Comparison of ENCODE assay signal across 28 cellular contexts in the genomic region with DNA sequence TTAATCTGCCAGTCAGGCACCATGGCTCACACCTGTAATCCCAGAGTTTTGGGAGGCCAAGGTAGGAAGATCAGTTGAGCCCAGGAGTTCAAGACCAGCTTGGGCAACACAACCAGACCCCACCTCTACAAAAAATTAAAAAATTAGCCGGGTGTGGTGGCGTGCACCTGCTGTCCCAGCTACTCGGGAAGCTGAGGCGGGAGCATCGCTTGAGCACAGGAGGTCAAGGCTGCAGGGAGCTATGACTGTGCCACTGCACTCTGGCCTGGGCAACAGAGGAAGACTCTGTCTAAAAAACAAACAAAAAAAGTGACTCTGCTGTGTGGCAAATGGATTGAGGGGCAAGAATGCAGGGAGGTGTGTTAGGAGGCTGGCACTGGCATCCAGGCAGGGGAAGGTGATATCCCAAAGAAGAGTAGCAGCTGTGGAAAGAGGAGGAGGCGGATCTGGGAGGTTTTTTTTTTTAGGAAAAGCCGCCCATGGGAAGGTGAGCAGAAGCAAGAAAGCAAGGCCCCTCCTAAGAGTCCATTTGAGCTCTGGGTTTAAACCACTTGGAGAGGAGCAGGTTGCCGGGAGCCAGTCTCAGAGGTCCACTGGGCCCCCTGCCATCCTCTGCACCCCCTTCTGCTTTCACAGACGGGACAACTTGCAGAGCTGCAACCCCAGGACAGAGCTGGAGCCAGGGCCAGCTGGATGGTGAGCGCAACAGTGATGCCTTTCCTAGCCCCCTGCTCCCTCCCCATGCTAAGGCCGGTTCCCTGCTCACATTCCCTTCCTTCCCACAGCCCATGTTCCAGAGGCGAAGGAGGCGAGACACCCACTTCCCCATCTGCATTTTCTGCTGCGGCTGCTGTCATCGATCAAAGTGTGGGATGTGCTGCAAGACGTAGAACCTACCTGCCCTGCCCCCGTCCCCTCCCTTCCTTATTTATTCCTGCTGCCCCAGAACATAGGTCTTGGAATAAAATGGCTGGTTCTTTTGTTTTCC. TPM values are rescaled to one million over a fixed set of nuclear protein-coding genes. Genes with fewer than 3 reads are reported as not detected.
A peak's percentile ranks its signal among the peaks of the same experiment; 100 is the strongest.
DNase-seq lines count a peak whose midpoint lies in the region; TF ChIP-seq lines count a peak whose summit lies in the region.
"Had no signal": no experiment of that assay in that cellular context is flagged by ENCODE, and none has a peak within 500 bp of the region (broad histone marks: within the 10 kb centered on the region; RNA-seq: fewer than 3 reads in every experiment).

No MANE protein-coding gene starts in this region.

- H3K23ac ChIP-seq in H9 (ENCODE audit: insufficient read length, low read depth, low read length): no peak overlapping the region
- H3K23ac ChIP-seq in neuronal stem cell (ENCODE audit: low read depth, low read length, poor library complexity): peak overlapping the region; percentile 44

- no peak overlapping the region for H2BK120ac ChIP-seq in H9 (ENCODE audit: low read depth, low read length, poor library complexity, severe bottlenecking)
- no peak overlapping the region for H2BK120ac ChIP-seq in neuronal stem cell (ENCODE audit: low read depth, low read length)

- H2BK20ac ChIP-seq in H9 (ENCODE audit: low read depth, low read length, poor library complexity, severe bottlenecking): no peak overlapping the region

- intact Hi-C loops in head of caudate nucleus (cut with DNase I): loop anchor here (10.0 kb wide), 1 partner anchor 210 kb away; a partner anchor contains a TSS
- intact Hi-C loops in stomach (cut with DNase I; ENCODE audit: low total_unique reads): no loop called here

- H2AFZ ChIP-seq in H9 (ENCODE audit: low read length) (peak overlapping the region; percentile 59), neuronal stem cell (ENCODE audit: low read length) (peak overlapping the region; percentile 53)

- H3K27ac ChIP-seq in H9 (ENCODE audit: insufficient read length, low read depth, low read length) (no peak overlapping the region), neuronal stem cell (replicated peaks; ENCODE audit: low read length) (no peak overlapping the region), stomach (no peak overlapping the region), right atrium auricular region (no peak overlapping the region)
- H3K27ac ChIP-seq: C4-2B, epithelial cell of prostate, left lung, suprapubic skin had no signal

- H3K27ac Mint-ChIP-seq in H9: no peak overlapping the region; a peak in 1 of 7 replicates
- H3K27ac Mint-ChIP-seq: activated CD4-positive, alpha-beta T cell treated with anti-CD3 and anti-CD28 coated beads for 36 hours; activated naive CD4-positive, alpha-beta T cell treated with anti-CD3 and anti-CD28 coated beads, Interleukin-2, amount 50 U/mL, for 72 hours; stimulated activated memory B cell treated with anti-CD40 and anti-IgM and Interleukin-4, amounts not matched to agents 10 μg/mL and 1 μg/mL and 100 μg/mL, for 72 hours had no signal

- peaks cover 20% of the 10 kb centered on the region for H3K27me3 Mint-ChIP-seq in H9 (ENCODE audit: low read depth)
- H3K27me3 Mint-ChIP-seq: stimulated activated memory B cell treated with anti-CD40 and anti-IgM and Interleukin-4, amounts not matched to agents 10 μg/mL and 1 μg/mL and 100 μg/mL, for 72 hours had no signal

- no peak overlapping the region for H3T11ph ChIP-seq in H9 (ENCODE audit: low read length)

- H3K23me2 ChIP-seq in H9 (ENCODE audit: insufficient read length, low read depth, low read length, poor library complexity, severe bottlenecking): peaks cover 6% of the 10 kb centered on the region

- H3K4me2 ChIP-seq in H9 (ENCODE audit: insufficient read depth, insufficient read length, low read length) (peak overlapping the region; percentile 35), neuronal stem cell (ENCODE audit: insufficient read depth, low read length, poor library complexity, severe bottlenecking) (peak overlapping the region; percentile 3)

- no peaks in the 10 kb centered on the region for H3K27me3 ChIP-seq in H9 (ENCODE audit: insufficient read depth, low read length)
- H3K27me3 ChIP-seq in neuronal stem cell (ENCODE audit: control insufficient read depth in 3 of 3, insufficient read depth in 3 of 3, low read depth in 1 of 3, low read length in 3 of 3): peaks cover 0 to 10% (median 2%) of the 10 kb centered on the region in 3 experiments
- peaks cover 0 to 17% (median 8%) of the 10 kb centered on the region in 3 donors for H3K27me3 ChIP-seq in stomach
- no peaks in the 10 kb centered on the region for H3K27me3 ChIP-seq in right atrium auricular region

- no peak for TF ChIP-seq POLR2A in stomach (IDR thresholded peaks at IDR 0.05)

- H2BK5ac ChIP-seq in H9 (ENCODE audit: insufficient read length, low read length) (no peak overlapping the region), neuronal stem cell (ENCODE audit: low read length) (no peak overlapping the region)

- H4K20me1 ChIP-seq in H9 (ENCODE audit: control insufficient read depth, insufficient read depth, insufficient read length): no peaks in the 10 kb centered on the region

- H4K8ac ChIP-seq in H9 (replicated peaks; ENCODE audit: insufficient read length, low read depth, low read length): peak overlapping the region; percentile 82
- H4K8ac ChIP-seq in neuronal stem cell (ENCODE audit: low read depth, low read length): no peak overlapping the region

- CTCF ChIA-PET in HEK293T (lab: Yijun Ruan, JAX): no interaction called here

- H2BK15ac ChIP-seq in H9 (ENCODE audit: low read depth, low read length) (peak overlapping the region; percentile 59; the same call in 1 of the 2 replicates), neuronal stem cell (ENCODE audit: low read length) (peak overlapping the region; percentile 45)

- H2AK5ac ChIP-seq in H9 (ENCODE audit: insufficient read length, low read length): no peak overlapping the region
- H2AK5ac ChIP-seq in neuronal stem cell (ENCODE audit: low read depth, low read length): peak overlapping the region; percentile 51

- TF ChIP-seq EP300 in stomach (IDR thresholded peaks at IDR 0.05): no peak

- H3K14ac ChIP-seq in H9 (ENCODE audit: insufficient read depth, low read length) (peak overlapping the region; percentile 63; the same call in 1 of the 2 replicates), neuronal stem cell (ENCODE audit: low read length) (no peak overlapping the region)

- peaks cover under 1 to 3% of the 10 kb centered on the region in 2 donors for H3K36me3 ChIP-seq in neuronal stem cell (replicated peaks in 1 of 2; ENCODE audit: control insufficient read depth in 2 of 2, insufficient read depth in 2 of 2, low read length in 2 of 2)
- H3K36me3 ChIP-seq in stomach: peaks cover 0 to 9% (median 4%) of the 10 kb centered on the region in 4 donors
- H3K36me3 ChIP-seq in right atrium auricular region: peaks cover 1% of the 10 kb centered on the region

- H3K36me3 Mint-ChIP-seq in H9 (ENCODE audit: insufficient read depth in 1 of 3, low read depth in 3 of 3): peaks cover 0 to under 1% (median 0%) of the 10 kb centered on the region in 3 experiments; a peak in 1 of 7 replicates
- H3K36me3 Mint-ChIP-seq: activated naive CD4-positive, alpha-beta T cell treated with anti-CD3 and anti-CD28 coated beads, Interleukin-2, amount 50 U/mL, for 72 hours had no signal

- H3K56ac ChIP-seq in H9 (ENCODE audit: insufficient read length, low read depth, low read length): no peak overlapping the region

- no peaks in the 10 kb centered on the region for H3K9me3 Mint-ChIP-seq in H9
- H3K9me3 Mint-ChIP-seq: activated naive CD4-positive, alpha-beta T cell treated with anti-CD3 and anti-CD28 coated beads, Interleukin-2, amount 50 U/mL, for 72 hours; stimulated activated memory B cell treated with anti-CD40 and anti-IgM and Interleukin-4, amounts not matched to agents 10 μg/mL and 1 μg/mL and 100 μg/mL, for 72 hours had no signal

- no peak overlapping the region for H2BK12ac ChIP-seq in H9 (ENCODE audit: insufficient read length, low read depth, low read length)
- H2BK12ac ChIP-seq in neuronal stem cell (ENCODE audit: low read length): no peak overlapping the region

- POLR2A ChIA-PET in HEK293T (lab: Yijun Ruan, JAX): interaction anchor here (0.7 kb wide), 1 partner anchor 116 kb away, joined by 3 read pairs; no protein-coding TSS in a partner anchor

- TF ChIP-seq CTCF in H9 (conservative IDR thresholded peaks at IDR 0.05) (no peak), stomach (IDR thresholded peaks at IDR 0.05) (no peak), right atrium auricular region (IDR thresholded peaks at IDR 0.05) (no peak)

- peak overlapping the region in 1 of 2 experiments; percentile 7; a peak in 1 of 5 replicates for H3K4me3 Mint-ChIP-seq in H9
- H3K4me3 Mint-ChIP-seq: activated CD4-positive, alpha-beta T cell treated with anti-CD3 and anti-CD28 coated beads for 36 hours; stimulated activated memory B cell treated with anti-CD40 and anti-IgM and Interleukin-4, amounts not matched to agents 10 μg/mL and 1 μg/mL and 100 μg/mL, for 72 hours had no signal

- no peak overlapping the region for H3K4me3 ChIP-seq in neuronal stem cell (ENCODE audit: low read length in 2 of 2)
- no peak overlapping the region for H3K4me3 ChIP-seq in stomach
- H3K4me3 ChIP-seq in right atrium auricular region: no peak overlapping the region
- H3K4me3 ChIP-seq: left lung, suprapubic skin had no signal

- H4K5ac ChIP-seq in H9 (ENCODE audit: insufficient read length, low read depth, low read length): no peak overlapping the region

- no CpG with 5 or more reads among the region's 17 CpGs for WGBS in H9 (ENCODE audit: extremely low coverage, insufficient read length, low lambda C conversion rate)
- no CpG with 5 or more reads among the region's 17 CpGs for WGBS in neuronal stem cell (ENCODE audit: extremely low coverage in 2 of 2, insufficient read length in 2 of 2, insufficient replicate concordance in 1 of 2), 2 donors
- 76 to 88% (median 82%) methylated on average over 17 of the region's 17 CpGs for WGBS in stomach, 5 donors

- no peaks in the 10 kb centered on the region for H3K79me1 ChIP-seq in H9 (ENCODE audit: insufficient read depth, low read depth, low read length, poor library complexity, severe bottlenecking)
- H3K79me1 ChIP-seq in neuronal stem cell (ENCODE audit: low read depth, low read length): no peaks in the 10 kb centered on the region

- H3K4me1 ChIP-seq in H9 (ENCODE audit: insufficient read depth, low read length) (no peaks in the 10 kb centered on the region; the same call in 1 of the 2 replicates), neuronal stem cell (ENCODE audit: control insufficient read depth in 2 of 2, insufficient read depth in 1 of 2, low read depth in 1 of 2, low read length in 2 of 2) (peaks cover 0 to 8% of the 10 kb centered on the region in 2 donors), stomach (peaks cover 8 to 18% (median 10%) of the 10 kb centered on the region in 4 donors), right atrium auricular region (peaks cover 0 to 20% of the 10 kb centered on the region in 2 donors)
- H3K4me1 ChIP-seq: Caco-2 had no signal

- H3K79me2 ChIP-seq in H9 (ENCODE audit: insufficient read depth, low read length): no peaks in the 10 kb centered on the region

- no peaks in the 10 kb centered on the region for H3K9me3 ChIP-seq in H9 (ENCODE audit: control insufficient read depth, low read depth, low read length)
- peaks cover 0 to 3% of the 10 kb centered on the region in 2 donors for H3K9me3 ChIP-seq in neuronal stem cell (replicated peaks in 1 of 2; ENCODE audit: control insufficient read depth in 2 of 2, insufficient read depth in 1 of 2, low read depth in 1 of 2, low read length in 2 of 2)
- no peaks in the 10 kb centered on the region for H3K9me3 ChIP-seq in stomach
- no peaks in the 10 kb centered on the region for H3K9me3 ChIP-seq in right atrium auricular region
- H3K9me3 ChIP-seq: Caco-2, left lung, suprapubic skin had no signal

- peak overlapping the region; percentile 57 for H3K18ac ChIP-seq in H9 (ENCODE audit: insufficient read length, low read depth, low read length)
- peak overlapping the region; percentile 27 for H3K18ac ChIP-seq in neuronal stem cell (ENCODE audit: low read length)

- H4K91ac ChIP-seq in H9 (ENCODE audit: insufficient read length, low read depth, low read length) (no peak overlapping the region), neuronal stem cell (ENCODE audit: low read depth, low read length, poor library complexity) (peak overlapping the region; percentile 88)

- H3K9ac ChIP-seq in H9 (ENCODE audit: extremely low read depth, insufficient read length, low read length): no peak overlapping the region
- H3K9ac ChIP-seq in neuronal stem cell (ENCODE audit: low read depth, low read length, poor library complexity): no peak overlapping the region

- H3K4ac ChIP-seq in H9 (ENCODE audit: low read depth, low read length): no peak overlapping the region
- no peak overlapping the region for H3K4ac ChIP-seq in neuronal stem cell (ENCODE audit: low read length)

- peaks cover 11 to 24% of the 10 kb centered on the region in 2 experiments for H3K4me1 Mint-ChIP-seq in H9

- no peak for DNase-seq in H9
- peak; percentile 23 for DNase-seq in NCI-H2171 (lab: John Stamatoyannopoulos, UW)
- DNase-seq in head of caudate nucleus: peak in 39 of 42 donors; percentile 53 to 93 (median 74)
- DNase-seq in neuronal stem cell (ENCODE audit: low spot score): no peak
- no peak for DNase-seq in stomach
- no peak for DNase-seq in HEK293T (ENCODE audit: extremely low spot score)
- no peak for DNase-seq in stimulated activated CD4-positive, alpha-beta T cell treated with anti-CD3 and anti-CD28 coated beads, Interleukin-4, amount 100 ng/mL, for 24 hours
- DNase-seq in right atrium auricular region (ENCODE audit: low spot score): no peak
- DNase-seq: activated CD4-positive, alpha-beta T cell treated with anti-CD3 and anti-CD28 coated beads for 36 hours; activated CD8-positive, alpha-beta memory T cell treated with anti-CD3 and anti-CD28 coated beads for 24 hours; activated effector memory CD4-positive, alpha-beta T cell treated with Interleukin-2 at 50 U/mL for 16 hours; activated T-cell treated with anti-CD3 and anti-CD28 coated beads for 4 hours; Caco-2; DMS53; effector memory CD4-positive, alpha-beta T cell; left lung; NCI-H1930; NCI-H526 treated with DMSO at 0.1 percent for 48 hours; SHP77 had no signal

RNA-seq across cellular contexts. Expression of a gene that starts 2.1 kb away (rescaled TPM):
- total RNA-seq in H9 (2021) (0.52 and 0.83 TPM in 2 replicates), stomach (10 to 100 TPM in 1 of 5 donors, not detected in 4; 10.4 TPM), right atrium auricular region (100 to 1,000 TPM in 1 of 2 donors, not detected in 1; 146 TPM)
- not detected for polyA plus RNA-seq in neuronal stem cell (2013, experiment 1 of 2)
- 0.01 TPM for polyA plus RNA-seq in neuronal stem cell (2013, experiment 2 of 2)
- polyA plus RNA-seq in stomach: 1 to 10 TPM in 1 of 3 donors, under 1 TPM in 1, not detected in 1; 0.60 to 6.6 TPM
- total RNA-seq: bronchial epithelial cell, Caco-2, myocyte, urinary bladder had no signal

RNA-seq across cellular contexts. Expression of a gene that starts 7.5 kb away (rescaled TPM):
- total RNA-seq in H9 (2021) (0.13 TPM in 1 of 2 replicates, not detected in the other), stomach (1 to 10 TPM in 1 of 5 donors, under 1 TPM in 1, not detected in 3; 0.73 to 5.5 TPM), right atrium auricular region (not detected)
- polyA plus RNA-seq in neuronal stem cell (2013, experiment 1 of 2): not detected
- polyA plus RNA-seq in neuronal stem cell (2013, experiment 2 of 2): not detected
- under 1 TPM in 1 of 3 donors, not detected in 2; 0.05 TPM for polyA plus RNA-seq in stomach
- total RNA-seq: bronchial epithelial cell, left lung, myocyte, pulmonary artery endothelial cell, suprapubic skin had no signal

RNA-seq across cellular contexts. Expression of a gene that starts 15.7 kb away (rescaled TPM):
- 113 and 123 TPM in 2 replicates for total RNA-seq in H9 (2021)
- polyA plus RNA-seq in neuronal stem cell (2013, experiment 1 of 2): 132 TPM
- 132 TPM for polyA plus RNA-seq in neuronal stem cell (2013, experiment 2 of 2)
- total RNA-seq in stomach: 100 to 1,000 TPM in 1 of 5 donors, 10 to 100 TPM in 4; 26.8 to 105 (median 71.8) TPM
- 100 to 1,000 TPM in 1 of 3 donors, 10 to 100 TPM in 2; 83.9 to 109 (median 88.2) TPM for polyA plus RNA-seq in stomach
- total RNA-seq in right atrium auricular region: 100 to 1,000 TPM; 130 to 180 TPM

RNA-seq across cellular contexts. Expression of a gene that starts 35.6 kb away (rescaled TPM):
- total RNA-seq in H9 (2021): 151 and 152 TPM in 2 replicates
- 36.5 TPM for polyA plus RNA-seq in neuronal stem cell (2013, experiment 1 of 2)
- 37.1 TPM for polyA plus RNA-seq in neuronal stem cell (2013, experiment 2 of 2)
- total RNA-seq in stomach: 100 to 1,000 TPM in 2 of 5 donors, 10 to 100 TPM in 3; 20.4 to 174 (median 72.8) TPM
- polyA plus RNA-seq in stomach: 10 to 100 TPM; 17.9 to 90.7 (median 84.4) TPM
- total RNA-seq in right atrium auricular region: 10 to 100 TPM in 1 of 2 donors, 1 to 10 TPM in 1; 7.6 to 20.1 TPM

RNA-seq across cellular contexts. Expression of a gene that starts 44.5 kb away (rescaled TPM):
- total RNA-seq in H9 (2021) (not detected in 2 replicates), stomach (1 to 10 TPM in 2 of 5 donors, not detected in 3; 3.1 to 5.7 TPM), right atrium auricular region (1 to 10 TPM in 1 of 2 donors, not detected in 1; 1.4 TPM)
- not detected for polyA plus RNA-seq in neuronal stem cell (2013, experiment 1 of 2)
- polyA plus RNA-seq in neuronal stem cell (2013, experiment 2 of 2): 0.04 TPM
- 1 to 10 TPM; 2.0 to 5.5 (median 4.0) TPM for polyA plus RNA-seq in stomach
- total RNA-seq: Caco-2, pulmonary artery endothelial cell, suprapubic skin had no signal

Comparison
In these comparisons a context has a peak if more than half of its experiments do, and no peak if none do; other contexts are left out.
1. DNase-seq: peak in NCI-H2171 (single experiment) and head of caudate nucleus (39 of 42); none in H9 (single experiment), neuronal stem cell (single experiment), stomach (single experiment), HEK293T (single experiment), stimulated activated CD4-positive, alpha-beta T cell treated with anti-CD3 and anti-CD28 coated beads, Interleukin-4, amount 100 ng/mL, for 24 hours (single experiment) and right atrium auricular region (single experiment).